In the genomic region with DNA sequence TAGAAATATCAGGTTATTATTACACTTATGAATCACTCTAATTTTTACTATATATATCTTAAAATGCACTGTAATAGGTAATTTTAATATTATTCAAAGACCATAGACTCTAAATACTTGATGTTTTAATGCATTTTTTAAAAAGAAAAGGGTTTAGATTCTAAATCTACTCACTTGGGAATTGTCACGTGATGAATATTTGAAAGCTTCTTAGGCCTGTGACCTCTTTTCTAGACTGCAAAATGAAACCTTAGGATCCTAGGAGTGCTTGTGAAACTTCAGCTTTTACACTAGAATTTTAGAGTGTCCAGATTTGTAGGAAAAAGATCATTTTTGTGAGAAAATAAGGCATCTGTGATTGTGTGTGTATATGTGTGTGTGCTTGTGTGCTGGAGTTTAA, we compare ENCODE assay signal across 8 cellular contexts.
"Had no signal": no experiment of that assay in that cellular context is flagged by ENCODE, and none has a peak within 500 bp of the region (broad histone marks: within the 10 kb centered on the region; RNA-seq: fewer than 3 reads in every experiment).

No MANE protein-coding gene starts in this region.

- H3K36me3 ChIP-seq: HAP-1 had no signal

- FAIRE-seq: HTR-8/SVneo had no signal

- H3K27me3 Mint-ChIP-seq: IgD-negative memory B cell had no signal

- H3K36me3 Mint-ChIP-seq: IgD-negative memory B cell had no signal

- H3K9me3 Mint-ChIP-seq: HFFc6, IgD-negative memory B cell had no signal

- H3K4me3 Mint-ChIP-seq: HFFc6, IgD-negative memory B cell had no signal

- ATAC-seq: HCT116 had no signal

- H3K9me3 ChIP-seq: HAP-1 had no signal

- H3K4me1 Mint-ChIP-seq: IgD-negative memory B cell had no signal

- H3K4me3 ChIP-seq: HAP-1 had no signal

- H3K27ac Mint-ChIP-seq: HFFc6, IgD-negative memory B cell had no signal

- H3K4me1 ChIP-seq: HAP-1 had no signal

- DNase-seq: GOT3, H7, HFFc6, KG1 had no signal
